ENCODE assay signal across 24 cellular contexts in genomic region chr10:103506061-103506460, GRCh38. TPM values are rescaled to one million over a fixed set of nuclear protein-coding genes. Genes with fewer than 3 reads are reported as not detected.
DNase-seq lines count a peak whose midpoint lies in the region; ATAC-seq, FAIRE-seq and TF ChIP-seq lines count a peak whose summit lies in the region.
"Had no signal": no experiment of that assay in that cellular context is flagged by ENCODE, and none has a peak within 500 bp of the region (broad histone marks: within the 10 kb centered on the region; RNA-seq: fewer than 3 reads in every experiment).

No MANE protein-coding gene starts in this region.

- H3K23me2 ChIP-seq in H1 (ENCODE audit: low read depth, low read length), result no peaks in the 10 kb centered on the region

- H4K5ac ChIP-seq in H1 (ENCODE audit: insufficient read length, low read depth, low read length), result no peak overlapping the region

- H2BK5ac ChIP-seq in H1 (ENCODE audit: low read depth, low read length), result no peak overlapping the region; the same call in 1 of the 2 replicates

- H3K27ac ChIP-seq in H1 (ENCODE audit: low read depth, low read length), result no peak overlapping the region
- H3K27ac ChIP-seq: RWPE1 had no signal

- no peaks in the 10 kb centered on the region for H3K36me3 Mint-ChIP-seq in activated CD8-positive, alpha-beta memory T cell treated with anti-CD3 and anti-CD28 coated beads, Interleukin-2, amount 10 ng/mL, durations not matched to agents 7 days and 5 days
- no peaks in the 10 kb centered on the region for H3K36me3 Mint-ChIP-seq in T-helper 2 cell treated with Interferon-gamma antibody and Interleukin-4, amounts not matched to agents 5 μg/mL and 100 μg/mL, for 36 hours (ENCODE audit: low read depth)
- H3K36me3 Mint-ChIP-seq: CD4-positive, CD25-positive, alpha-beta regulatory T cell had no signal

- no peak for TF ChIP-seq RAD21 in H1 (IDR thresholded peaks at IDR 0.05 in 1 of 2, conservative IDR thresholded peaks at IDR 0.05 in 1 of 2; ENCODE audit: low read depth in 2 of 2, low read length in 2 of 2)

- TF ChIP-seq EP300 in H1 (IDR thresholded peaks at IDR 0.05; ENCODE audit: borderline replicate concordance in 1 of 2, low read depth in 2 of 2, low read length in 2 of 2), result no peak

- H2BK15ac ChIP-seq in H1 (ENCODE audit: low read length), result 0 out of 2 replicates have a peak overlapping the region, but pooled peaks have one; percentile 53

- no peaks in the 10 kb centered on the region for H3K79me2 ChIP-seq in H1 (ENCODE audit: control insufficient read depth in 1 of 2, insufficient read depth in 2 of 2, low read length in 2 of 2)

- FAIRE-seq in H1 (lab: Jason Lieb, UNC), result no peak
- FAIRE-seq: GM12891 had no signal

- peaks cover 57% of the 10 kb centered on the region for H3K27me3 Mint-ChIP-seq in activated CD8-positive, alpha-beta memory T cell treated with anti-CD3 and anti-CD28 coated beads, Interleukin-2, amount 10 ng/mL, durations not matched to agents 7 days and 5 days
- peaks cover 45% of the 10 kb centered on the region for H3K27me3 Mint-ChIP-seq in T-helper 2 cell treated with Interferon-gamma antibody and Interleukin-4, amounts not matched to agents 5 μg/mL and 100 μg/mL, for 36 hours (ENCODE audit: low read depth)

- H3K4me1 ChIP-seq in H1 (replicated peaks in 1 of 4; ENCODE audit: control insufficient read depth in 3 of 4, insufficient read depth in 4 of 4, low read length in 3 of 4), result no peaks in the 10 kb centered on the region; a peak in 2 of 7 replicates

- H3K4me3 Mint-ChIP-seq in activated CD8-positive, alpha-beta memory T cell treated with anti-CD3 and anti-CD28 coated beads, Interleukin-2, amount 10 ng/mL, durations not matched to agents 7 days and 5 days, result no peak overlapping the region
- H3K4me3 Mint-ChIP-seq in T-helper 2 cell treated with Interferon-gamma antibody and Interleukin-4, amounts not matched to agents 5 μg/mL and 100 μg/mL, for 36 hours, result no peak overlapping the region
- H3K4me3 Mint-ChIP-seq: CD4-positive, CD25-positive, alpha-beta regulatory T cell; HFFc6 had no signal

- WGBS in H1 (ENCODE audit: extremely low coverage in 1 of 2, insufficient coverage in 1 of 2, insufficient read length in 1 of 2, insufficient replicate concordance in 2 of 2, low coverage in 1 of 2, low lambda C conversion rate in 2 of 2, missing lambda C conversion rate in 1 of 2), 2 experiments, result 89% methylated on average over 4 of the region's 4 CpGs; no CpG with 5 or more reads in 1 of the 2 experiments

- H2BK120ac ChIP-seq in H1 (replicated peaks; ENCODE audit: low read depth, low read length), result no peak overlapping the region

- H3K9ac ChIP-seq in H1 (replicated peaks in 1 of 4; ENCODE audit: extremely low read depth in 1 of 4, low read depth in 3 of 4, low read length in 3 of 4), result no peak overlapping the region

- H3K4me3 ChIP-seq in H7 (ENCODE audit: insufficient read depth, low read depth, low read length) (no peak overlapping the region), H1 (ENCODE audit: extremely low read depth in 1 of 4, insufficient read depth in 2 of 4, low read depth in 3 of 4, low read length in 4 of 4) (no peak overlapping the region)

- H3K9me3 ChIP-seq in H1 (ENCODE audit: insufficient read depth in 2 of 2, low read depth in 1 of 2, low read length in 1 of 2), result no peaks in the 10 kb centered on the region

- H2BK20ac ChIP-seq in H1 (ENCODE audit: low read length), result no peak overlapping the region

- no peak overlapping the region for H2AK5ac ChIP-seq in H1 (ENCODE audit: low read depth, low read length)

- H3K27ac Mint-ChIP-seq in activated CD8-positive, alpha-beta memory T cell treated with anti-CD3 and anti-CD28 coated beads, Interleukin-2, amount 10 ng/mL, durations not matched to agents 7 days and 5 days, result peak overlapping the region; percentile 16
- H3K27ac Mint-ChIP-seq in T-helper 2 cell treated with Interferon-gamma antibody and Interleukin-4, amounts not matched to agents 5 μg/mL and 100 μg/mL, for 36 hours, result no peak overlapping the region
- H3K27ac Mint-ChIP-seq: CD4-positive, CD25-positive, alpha-beta regulatory T cell; HFFc6 had no signal

- CTCF ChIA-PET in activated CD8-positive, alpha-beta memory T cell treated with anti-CD3 and anti-CD28 coated beads, Interleukin-2, amount 10 ng/mL, durations not matched to agents 7 days and 5 days (lab: Charles Lee), result interaction anchor here (1.7 to 2.9 kb wide), 2 partner anchors 20 to 59 kb away, joined by 3 to 7 read pairs; no protein-coding TSS in a partner anchor
- CTCF ChIA-PET in H1 (lab: Charles Lee; ENCODE audit: partially characterized antibody), result interaction anchor here (0.9 to 2.1 kb wide), 6 partner anchors 10 to 87 kb away, joined by 3 to 13 read pairs (median 5); no protein-coding TSS in a partner anchor

- H3K27me3 ChIP-seq in H7 (ENCODE audit: control insufficient read depth, insufficient read depth, low read length) (no peaks in the 10 kb centered on the region), H1 (replicated peaks in 1 of 4; ENCODE audit: control insufficient read depth in 3 of 4, extremely low read depth in 1 of 4, insufficient read depth in 3 of 4, low read length in 3 of 4) (no peaks in the 10 kb centered on the region)

- peaks cover 14% of the 10 kb centered on the region for H3K4me1 Mint-ChIP-seq in activated CD8-positive, alpha-beta memory T cell treated with anti-CD3 and anti-CD28 coated beads, Interleukin-2, amount 10 ng/mL, durations not matched to agents 7 days and 5 days
- peaks cover 14% of the 10 kb centered on the region for H3K4me1 Mint-ChIP-seq in T-helper 2 cell treated with Interferon-gamma antibody and Interleukin-4, amounts not matched to agents 5 μg/mL and 100 μg/mL, for 36 hours (ENCODE audit: low read depth)

- no peak for TF ChIP-seq POLR2A in H1 (IDR thresholded peaks at IDR 0.05; ENCODE audit: control extremely low read depth in 1 of 2, low read depth in 2 of 2, low read length in 2 of 2)

- POLR2A ChIA-PET in H1 (lab: Charles Lee; ENCODE audit: partially characterized antibody), result interaction anchor here (1.1 kb wide), 1 partner anchor 29 kb away, joined by 3 read pairs; no protein-coding TSS in a partner anchor

- no peaks in the 10 kb centered on the region for H3K9me3 Mint-ChIP-seq in activated CD8-positive, alpha-beta memory T cell treated with anti-CD3 and anti-CD28 coated beads, Interleukin-2, amount 10 ng/mL, durations not matched to agents 7 days and 5 days (ENCODE audit: low read depth)
- H3K9me3 Mint-ChIP-seq in T-helper 2 cell treated with Interferon-gamma antibody and Interleukin-4, amounts not matched to agents 5 μg/mL and 100 μg/mL, for 36 hours, result no peaks in the 10 kb centered on the region
- H3K9me3 Mint-ChIP-seq: HFFc6 had no signal

- no peak overlapping the region for H3K4me2 ChIP-seq in H1 (ENCODE audit: insufficient read depth in 1 of 2, low read depth in 2 of 2, low read length in 2 of 2)

- no peak overlapping the region for H4K91ac ChIP-seq in H1 (replicated peaks; ENCODE audit: insufficient read length, low read length)

- H3K36me3 ChIP-seq in H7 (replicated peaks; ENCODE audit: control insufficient read depth, insufficient read depth, low read length), result no peaks in the 10 kb centered on the region
- no peaks in the 10 kb centered on the region for H3K36me3 ChIP-seq in H1 (ENCODE audit: control insufficient read depth in 2 of 4, insufficient read depth in 4 of 4, low read length in 3 of 4)

- no peak overlapping the region for H3K18ac ChIP-seq in H1 (ENCODE audit: extremely low read depth, low read length)

- no peaks in the 10 kb centered on the region for H3K79me1 ChIP-seq in H1 (ENCODE audit: low read depth, low read length)

- H2AFZ ChIP-seq in H1 (ENCODE audit: low read length), result no peak overlapping the region

- no peak overlapping the region for H3K4ac ChIP-seq in H1 (replicated peaks; ENCODE audit: insufficient read length, low read depth, low read length)

- intact Hi-C loops in posterior vena cava (cut with DNase I), result no loop called here

- no peak overlapping the region for H3K14ac ChIP-seq in H1 (ENCODE audit: insufficient read length)

- H3K56ac ChIP-seq in H1 (replicated peaks; ENCODE audit: insufficient read length, low read depth, low read length), result no peak overlapping the region

- H4K8ac ChIP-seq in H1 (ENCODE audit: extremely low read depth, insufficient read depth, low read length), result no peak overlapping the region

- H3K23ac ChIP-seq in H1 (ENCODE audit: insufficient read length), result no peak overlapping the region

- 0 out of 2 replicates have a peak overlapping the region, but pooled peaks have one; percentile 17 for H2BK12ac ChIP-seq in H1 (ENCODE audit: low read depth, low read length)

- no peaks in the 10 kb centered on the region for H4K20me1 ChIP-seq in H1 (replicated peaks in 1 of 2; ENCODE audit: control insufficient read depth in 1 of 2, insufficient read depth in 2 of 2, low read length in 2 of 2)

- DNase-seq in H7 (peak; percentile 11), H1 (ENCODE audit: low read depth in 1 of 2, low spot score in 2 of 2) (no peak), posterior vena cava (ENCODE audit: low spot score) (peak; percentile 40), NCI-H226 (no peak)
- DNase-seq in activated CD8-positive, alpha-beta memory T cell treated with anti-CD3 and anti-CD28 coated beads, Interleukin-2, amount 10 ng/mL, durations not matched to agents 7 days and 5 days, result no peak
- no peak for DNase-seq in T-helper 2 cell treated with Interferon-gamma antibody and Interleukin-4, amounts not matched to agents 5 μg/mL and 100 μg/mL, for 36 hours (ENCODE audit: low spot score)
- DNase-seq: CD4-positive, CD25-positive, alpha-beta regulatory T cell; DMS79; HFFc6; Kasumi-1; NCI-H1048; NCI-H1417 treated with DMSO at 0.1 percent for 48 hours; NCI-H1930; NCI-H2227 treated with DMSO at 0.1 percent for 48 hours; NCI-H510A treated with DMSO at 0.1 percent for 48 hours; NCI-H748 treated with DMSO at 0.1 percent for 48 hours had no signal

- TF ChIP-seq CTCF in H1 (IDR thresholded peaks at IDR 0.05; ENCODE audit: control extremely low read depth in 1 of 3, insufficient read depth in 1 of 3, low read depth in 1 of 3, low read length in 3 of 3), result no peak

- no peak for ATAC-seq in activated CD8-positive, alpha-beta memory T cell treated with anti-CD3 and anti-CD28 coated beads, Interleukin-2, amount 10 ng/mL, durations not matched to agents 7 days and 5 days
- ATAC-seq in GM18867 (IDR thresholded peaks at IDR 0.05; ENCODE audit: unreplicated experiment) (no peak), GM19467 (IDR thresholded peaks at IDR 0.05; ENCODE audit: unreplicated experiment) (no peak)

RNA-seq across cellular contexts. Expression of gene NEURL1, which starts 12.6 kb away (rescaled TPM):
- total RNA-seq in H7 (2014; rRNA removed; shearing (Covaris generic)), result 7.9 and 16.5 TPM in 2 replicates
- 1 to 10 TPM; 2.2 to 2.5 TPM for total RNA-seq in activated CD8-positive, alpha-beta memory T cell treated with anti-CD3 and anti-CD28 coated beads, Interleukin-2, amount 10 ng/mL, durations not matched to agents 7 days and 5 days
- 0.58 and 0.73 TPM in 2 replicates for total RNA-seq in H1 (2021; fragmentation: NEBNext Ultra II Directional; extraction: Animal tissue kit (Norgen Biotek cat#: 25700))
- 0.52 and 0.54 TPM in 2 replicates for polyA plus RNA-seq in H1 (2011; rRNA removed)
- polyA plus RNA-seq in H1 (2011; cell fraction: cytosol; rRNA removed), result 0.63 TPM
- 1.5 TPM for polyA plus RNA-seq in H1 (2011; cell fraction: nucleus; rRNA removed)
- 0.19 to 0.70 TPM (median 0.36 TPM) in 4 replicates for polyA plus RNA-seq in H1 (2012, experiment 1 of 2)
- polyA plus RNA-seq in H1 (2012, experiment 2 of 2), result 0.28 TPM
- polyA plus RNA-seq in H1 (2013, experiment 1 of 2), result 0.61 TPM
- 0.39 TPM for polyA plus RNA-seq in H1 (2013, experiment 2 of 2)
- polyA minus RNA-seq in H1 (2011; rRNA and poly(A)+ RNA removed), result 0.09 and 0.15 TPM in 2 replicates
- polyA minus RNA-seq in H1 (2011; cell fraction: cytosol; rRNA and poly(A)+ RNA removed), result not detected
- 0.80 TPM for polyA minus RNA-seq in H1 (2011; cell fraction: nucleus; rRNA and poly(A)+ RNA removed)
- total RNA-seq in posterior vena cava, result under 1 TPM; 0.37 to 0.48 TPM
- total RNA-seq: MCF 10A had no signal

RNA-seq across cellular contexts. Expression of gene CALHM3, which starts 27.0 kb away (rescaled TPM):
- 0.10 and 0.15 TPM in 2 replicates for total RNA-seq in H7 (2014; rRNA removed; shearing (Covaris generic))
- not detected for total RNA-seq in activated CD8-positive, alpha-beta memory T cell treated with anti-CD3 and anti-CD28 coated beads, Interleukin-2, amount 10 ng/mL, durations not matched to agents 7 days and 5 days
- 0.17 TPM in 1 of 2 replicates, not detected in the other for total RNA-seq in H1 (2021; fragmentation: NEBNext Ultra II Directional; extraction: Animal tissue kit (Norgen Biotek cat#: 25700))
- 0.42 and 0.60 TPM in 2 replicates for polyA plus RNA-seq in H1 (2011; rRNA removed)
- polyA plus RNA-seq in H1 (2011; cell fraction: cytosol; rRNA removed), result 0.58 TPM
- polyA plus RNA-seq in H1 (2011; cell fraction: nucleus; rRNA removed), result 0.23 TPM
- 0.21 to 0.32 TPM (median 0.25 TPM) in 3 of 4 replicates, not detected in the other for polyA plus RNA-seq in H1 (2012, experiment 1 of 2)
- not detected for polyA plus RNA-seq in H1 (2012, experiment 2 of 2)
- polyA plus RNA-seq in H1 (2013, experiment 1 of 2), result 0.34 TPM
- polyA plus RNA-seq in H1 (2013, experiment 2 of 2), result 0.28 TPM
- polyA minus RNA-seq in H1 (2011; rRNA and poly(A)+ RNA removed), result 0.29 TPM in 1 of 2 replicates, not detected in the other
- polyA minus RNA-seq in H1 (2011; cell fraction: cytosol; rRNA and poly(A)+ RNA removed), result not detected
- not detected for polyA minus RNA-seq in H1 (2011; cell fraction: nucleus; rRNA and poly(A)+ RNA removed)
- not detected for total RNA-seq in posterior vena cava
- total RNA-seq: A673; CD4-positive, CD25-positive, alpha-beta regulatory T cell; H4; MCF 10A had no signal
- polyA plus RNA-seq: CD4-positive, CD25-positive, alpha-beta regulatory T cell had no signal

RNA-seq across cellular contexts. Expression of gene CALHM1, which starts 47.4 kb away (rescaled TPM):
- total RNA-seq in H7 (2014; rRNA removed; shearing (Covaris generic)), result 0.07 TPM in 1 of 2 replicates, not detected in the other
- 1 to 10 TPM in 1 of 2 experiments, under 1 TPM in 1; 0.47 to 1.1 TPM for total RNA-seq in activated CD8-positive, alpha-beta memory T cell treated with anti-CD3 and anti-CD28 coated beads, Interleukin-2, amount 10 ng/mL, durations not matched to agents 7 days and 5 days
- total RNA-seq in H1 (2021; fragmentation: NEBNext Ultra II Directional; extraction: Animal tissue kit (Norgen Biotek cat#: 25700)), result 0.34 TPM in 1 of 2 replicates, not detected in the other
- 0.29 and 0.49 TPM in 2 replicates for polyA plus RNA-seq in H1 (2011; rRNA removed)
- polyA plus RNA-seq in H1 (2011; cell fraction: cytosol; rRNA removed), result 0.43 TPM
- polyA plus RNA-seq in H1 (2011; cell fraction: nucleus; rRNA removed), result 0.46 TPM
- polyA plus RNA-seq in H1 (2012, experiment 1 of 2), result 0.18 to 0.40 TPM (median 0.36 TPM) in 4 replicates
- 0.21 TPM for polyA plus RNA-seq in H1 (2012, experiment 2 of 2)
- polyA plus RNA-seq in H1 (2013, experiment 1 of 2), result 0.26 TPM
- polyA plus RNA-seq in H1 (2013, experiment 2 of 2), result 0.37 TPM
- 0.25 and 0.37 TPM in 2 replicates for polyA minus RNA-seq in H1 (2011; rRNA and poly(A)+ RNA removed)
- polyA minus RNA-seq in H1 (2011; cell fraction: cytosol; rRNA and poly(A)+ RNA removed), result not detected
- 1.4 TPM for polyA minus RNA-seq in H1 (2011; cell fraction: nucleus; rRNA and poly(A)+ RNA removed)
- not detected for total RNA-seq in posterior vena cava
- total RNA-seq: A673; CD4-positive, CD25-positive, alpha-beta regulatory T cell; H4; HFFc6; MCF 10A had no signal
- polyA plus RNA-seq: BJ; CD4-positive, CD25-positive, alpha-beta regulatory T cell had no signal

RNA-seq across cellular contexts. Expression of gene CALHM2, which starts 53.9 kb away (rescaled TPM):
- 2.4 and 3.4 TPM in 2 replicates for total RNA-seq in H7 (2014; rRNA removed; shearing (Covaris generic))
- 10 to 100 TPM; 65.6 to 93.4 TPM for total RNA-seq in activated CD8-positive, alpha-beta memory T cell treated with anti-CD3 and anti-CD28 coated beads, Interleukin-2, amount 10 ng/mL, durations not matched to agents 7 days and 5 days
- 1.2 and 1.9 TPM in 2 replicates for total RNA-seq in H1 (2021; fragmentation: NEBNext Ultra II Directional; extraction: Animal tissue kit (Norgen Biotek cat#: 25700))
- polyA plus RNA-seq in H1 (2011; rRNA removed), result 2.4 and 2.5 TPM in 2 replicates
- polyA plus RNA-seq in H1 (2011; cell fraction: cytosol; rRNA removed), result 2.3 TPM
- polyA plus RNA-seq in H1 (2011; cell fraction: nucleus; rRNA removed), result 3.2 TPM
- 3.0 to 5.8 TPM (median 4.1 TPM) in 4 replicates for polyA plus RNA-seq in H1 (2012, experiment 1 of 2)
- 1.7 TPM for polyA plus RNA-seq in H1 (2012, experiment 2 of 2)
- 1.4 TPM for polyA plus RNA-seq in H1 (2013, experiment 1 of 2)
- polyA plus RNA-seq in H1 (2013, experiment 2 of 2), result 1.1 TPM
- 1.8 and 2.3 TPM in 2 replicates for polyA minus RNA-seq in H1 (2011; rRNA and poly(A)+ RNA removed)
- 0.81 TPM for polyA minus RNA-seq in H1 (2011; cell fraction: cytosol; rRNA and poly(A)+ RNA removed)
- polyA minus RNA-seq in H1 (2011; cell fraction: nucleus; rRNA and poly(A)+ RNA removed), result 4.2 TPM
- 10 to 100 TPM; 49.8 to 59.4 TPM for total RNA-seq in posterior vena cava

Comparison
In these comparisons a context has a peak if more than half of its experiments do, and no peak if none do; other contexts are left out.
1. DNase-seq: peak in H7 (single experiment) and posterior vena cava (single experiment); none in activated CD8-positive, alpha-beta memory T cell treated with anti-CD3 and anti-CD28 coated beads, Interleukin-2, amount 10 ng/mL, durations not matched to agents 7 days and 5 days (single experiment), H1 (0 of 2), T-helper 2 cell treated with Interferon-gamma antibody and Interleukin-4, amounts not matched to agents 5 μg/mL and 100 μg/mL, for 36 hours (single experiment) and NCI-H226 (single experiment).